Comparison of ENCODE assay signal across 16 cellular contexts in genomic region chr1:183443466-183443865, GRCh38. TPM values are rescaled to one million over a fixed set of nuclear protein-coding genes. Genes with fewer than 3 reads are reported as not detected.
"Had no signal": no experiment of that assay in that cellular context is flagged by ENCODE, and none has a peak within 500 bp of the region (broad histone marks: within the 10 kb centered on the region; RNA-seq: fewer than 3 reads in every experiment).

No MANE protein-coding gene starts in this region.

- DNase-seq: activated B cell treated with CpG ODN at 0.5 μM for 24 hours; activated CD4-positive, alpha-beta memory T cell treated with anti-CD3 and anti-CD28 coated beads for 36 hours; activated CD4-positive, alpha-beta T cell treated with anti-CD3 and anti-CD28 coated beads, Interleukin-2, amount 10 ng/mL, durations not matched to agents 7 days and 5 days; activated gamma-delta T cell; activated naive CD4-positive, alpha-beta T cell treated with anti-CD3 and anti-CD28 coated beads for 36 hours; activated T-cell treated with anti-CD3 and anti-CD28 coated beads for 4 hours; activated T-cell treated with anti-CD3 and anti-CD28 coated beads, Interleukin-2, amount 50 U/mL, for 48 hours; MM.1S; NCI-H1105 treated with DMSO at 0.1 percent for 48 hours; NCI-H146; NCI-H187 treated with DMSO at 0.1 percent for 48 hours; NCI-H2081 treated with DMSO at 0.1 percent for 48 hours; SHP77 had no signal

RNA-seq across cellular contexts. Expression of gene NMNAT2, which starts 25.3 kb away (rescaled TPM):
- total RNA-seq: activated B cell treated with CpG ODN at 0.5 μM for 24 hours; activated CD4-positive, alpha-beta memory T cell treated with anti-CD3 and anti-CD28 coated beads for 36 hours; activated CD4-positive, alpha-beta T cell treated with anti-CD3 and anti-CD28 coated beads, Interleukin-2, amount 10 ng/mL, durations not matched to agents 7 days and 5 days; activated CD8-positive, alpha-beta memory T cell treated with anti-CD3 and anti-CD28 coated beads for 36 hours; activated naive CD4-positive, alpha-beta T cell treated with anti-CD3 and anti-CD28 coated beads for 36 hours; activated T-helper 17 cell treated with anti-CD3 and anti-CD28 coated beads, Interleukin-2, amount 50 U/mL, for 72 hours; OCI-LY7 had no signal
